In genomic region chr4:55172694-55173287, GRCh38 we compare ENCODE assay signal across 15 cellular contexts. TPM values are rescaled to one million over a fixed set of nuclear protein-coding genes. Genes with fewer than 3 reads are reported as not detected.
DNase-seq lines count a peak whose midpoint lies in the region; ATAC-seq and TF ChIP-seq lines count a peak whose summit lies in the region.
"Had no signal": no experiment of that assay in that cellular context is flagged by ENCODE, and none has a peak within 500 bp of the region (broad histone marks: within the 10 kb centered on the region; RNA-seq: fewer than 3 reads in every experiment).

No MANE protein-coding gene starts in this region.

- H3K4me3 Mint-ChIP-seq in stimulated activated memory B cell treated with anti-CD40 and anti-IgM and Interleukin-4, amounts not matched to agents 10 μg/mL and 1 μg/mL and 100 μg/mL, for 72 hours, result no peak overlapping the region
- H3K4me3 Mint-ChIP-seq: activated T-helper 17 cell treated with anti-CD3 and anti-CD28 coated beads, Interleukin-2, amount 50 U/mL, for 72 hours had no signal

- no peaks in the 10 kb centered on the region for H3K9me3 Mint-ChIP-seq in stimulated activated memory B cell treated with anti-CD40 and anti-IgM and Interleukin-4, amounts not matched to agents 10 μg/mL and 1 μg/mL and 100 μg/mL, for 72 hours
- H3K9me3 Mint-ChIP-seq: activated T-helper 17 cell treated with anti-CD3 and anti-CD28 coated beads, Interleukin-2, amount 50 U/mL, for 72 hours had no signal

- no peaks in the 10 kb centered on the region for H4K20me1 ChIP-seq in fibroblast of lung (ENCODE audit: control insufficient read depth, extremely low read depth, insufficient read depth, low read length)
- H4K20me1 ChIP-seq: BLaER1 had no signal

- H3K4me3 ChIP-seq in fibroblast of lung (replicated peaks in 1 of 4; ENCODE audit: control extremely low read depth in 1 of 4, insufficient read depth in 1 of 4, low read depth in 3 of 4, low read length in 4 of 4), result no peak overlapping the region
- H3K4me3 ChIP-seq: BLaER1 had no signal

- H3K36me3 Mint-ChIP-seq in stimulated activated memory B cell treated with anti-CD40 and anti-IgM and Interleukin-4, amounts not matched to agents 10 μg/mL and 1 μg/mL and 100 μg/mL, for 72 hours, result no peaks in the 10 kb centered on the region

- H3K36me3 ChIP-seq in fibroblast of lung (ENCODE audit: control insufficient read depth, insufficient read depth, low read length), result no peaks in the 10 kb centered on the region
- H3K36me3 ChIP-seq: BLaER1 had no signal

- no peak for TF ChIP-seq CTCF in fibroblast of lung (conservative IDR thresholded peaks at IDR 0.05 in 1 of 2, IDR thresholded peaks at IDR 0.05 in 1 of 2; ENCODE audit: low read depth in 1 of 2, low read length in 2 of 2)
- no peak for TF ChIP-seq CTCF in omental fat pad (IDR thresholded peaks at IDR 0.05)

- H3K9ac ChIP-seq in fibroblast of lung (ENCODE audit: insufficient read depth, low read length), result no peak overlapping the region
- H3K9ac ChIP-seq: BLaER1 had no signal

- H2AFZ ChIP-seq in fibroblast of lung (ENCODE audit: low read length), result no peak overlapping the region

- ATAC-seq in omental fat pad (ENCODE audit: low FRiP score) (peak; percentile 66), GM19467 (IDR thresholded peaks at IDR 0.05; ENCODE audit: unreplicated experiment) (no peak), HG03139 (IDR thresholded peaks at IDR 0.05; ENCODE audit: unreplicated experiment) (no peak)
- no peak for ATAC-seq in stimulated activated memory B cell treated with anti-CD40 and anti-IgM and Interleukin-4, amounts not matched to agents 10 μg/mL and 1 μg/mL and 100 μg/mL, for 72 hours
- ATAC-seq: activated T-helper 17 cell treated with anti-CD3 and anti-CD28 coated beads, Interleukin-2, amount 50 U/mL, for 72 hours had no signal

- H3K27me3 ChIP-seq in fibroblast of lung (ENCODE audit: control insufficient read depth, insufficient read depth, low read length), result no peaks in the 10 kb centered on the region
- H3K27me3 ChIP-seq: BLaER1 had no signal

- no peak overlapping the region for H3K4me2 ChIP-seq in fibroblast of lung (ENCODE audit: extremely low read depth, insufficient read depth, low read length)
- H3K4me2 ChIP-seq: BLaER1 had no signal

- DNase-seq in DMS53 treated with DMSO at 0.1 percent for 48 hours (lab: John Stamatoyannopoulos, UW; ENCODE audit: unreplicated experiment) (peak; percentile 31), RKO (ENCODE audit: low spot score) (peak; percentile 13), fibroblast of lung (ENCODE audit: low read depth in 2 of 2) (peak; percentile 31 to 76), omental fat pad (ENCODE audit: low spot score) (no peak), substantia nigra (lab: John Stamatoyannopoulos, UW) (no peak)
- DNase-seq: activated CD4-positive, alpha-beta T cell treated with anti-CD3 and anti-CD28 coated beads for 4 hours; central memory CD4-positive, alpha-beta T cell; NCI-H1092; NCI-H524 treated with DMSO at 0.1 percent for 48 hours; retina had no signal

- peaks cover 11% of the 10 kb centered on the region for H3K4me1 ChIP-seq in fibroblast of lung (ENCODE audit: control insufficient read depth, extremely low read depth, insufficient read depth, low read length)

- H3K27ac Mint-ChIP-seq in stimulated activated memory B cell treated with anti-CD40 and anti-IgM and Interleukin-4, amounts not matched to agents 10 μg/mL and 1 μg/mL and 100 μg/mL, for 72 hours, result no peak overlapping the region
- H3K27ac Mint-ChIP-seq: activated T-helper 17 cell treated with anti-CD3 and anti-CD28 coated beads, Interleukin-2, amount 50 U/mL, for 72 hours had no signal

- no peaks in the 10 kb centered on the region for H3K27me3 Mint-ChIP-seq in stimulated activated memory B cell treated with anti-CD40 and anti-IgM and Interleukin-4, amounts not matched to agents 10 μg/mL and 1 μg/mL and 100 μg/mL, for 72 hours

- H3K9me3 ChIP-seq in fibroblast of lung (ENCODE audit: control insufficient read depth, insufficient read depth, low read depth, low read length), result no peaks in the 10 kb centered on the region
- H3K9me3 ChIP-seq: BLaER1 had no signal

- no peaks in the 10 kb centered on the region for H3K4me1 Mint-ChIP-seq in stimulated activated memory B cell treated with anti-CD40 and anti-IgM and Interleukin-4, amounts not matched to agents 10 μg/mL and 1 μg/mL and 100 μg/mL, for 72 hours
- H3K4me1 Mint-ChIP-seq: activated T-helper 17 cell treated with anti-CD3 and anti-CD28 coated beads, Interleukin-2, amount 50 U/mL, for 72 hours had no signal

- no peak overlapping the region for H3K27ac ChIP-seq in fibroblast of lung (ENCODE audit: insufficient read depth, low read length)
- H3K27ac ChIP-seq in substantia nigra (ENCODE audit: low read depth, low read length, poor library complexity, severe bottlenecking), result no peak overlapping the region
- H3K27ac ChIP-seq: BLaER1 had no signal

- no peaks in the 10 kb centered on the region for H3K79me2 ChIP-seq in fibroblast of lung (ENCODE audit: control insufficient read depth, insufficient read depth, low read length)

RNA-seq across cellular contexts. Expression of gene KDR, which starts 47.4 kb away (rescaled TPM):
- 0.26 TPM in 1 of 2 replicates, not detected in the other for total RNA-seq in fibroblast of lung
- 0.05 and 0.12 TPM in 2 replicates for polyA plus RNA-seq in fibroblast of lung
- polyA plus RNA-seq in fibroblast of lung (2012), result 0.05 and 0.06 TPM in 2 replicates
- not detected in 2 replicates for polyA minus RNA-seq in fibroblast of lung (ENCODE audit: low replicate concordance)
- total RNA-seq in omental fat pad, result 100 to 1,000 TPM in 3 of 4 donors, 10 to 100 TPM in 1; 97.4 to 163 (median 152) TPM
- total RNA-seq: activated T-helper 17 cell treated with anti-CD3 and anti-CD28 coated beads, Interleukin-2, amount 50 U/mL, for 72 hours had no signal

Comparison
In these comparisons a context has a peak if more than half of its experiments do, and no peak if none do; other contexts are left out.
1. DNase-seq: peak in DMS53 treated with DMSO at 0.1 percent for 48 hours (single experiment), RKO (single experiment) and fibroblast of lung (2 of 2); none in omental fat pad (single experiment) and substantia nigra (0 of 49).
2. RNA of gene KDR, which starts 47.4 kb away (total RNA-seq): 97.4 to 163 TPM in omental fat pad; 0.26 TPM in fibroblast of lung; every median in the first group is over 10 times any median in the second.